8 cellular contexts compared by ENCODE assay signal in genomic region chr2:199850250-199850717, GRCh38. TPM values are rescaled to one million over a fixed set of nuclear protein-coding genes. Genes with fewer than 3 reads are reported as not detected.
DNase-seq lines count a peak whose midpoint lies in the region; ATAC-seq, FAIRE-seq and TF ChIP-seq lines count a peak whose summit lies in the region.

No MANE protein-coding gene starts in this region.

- H3K4me1 Mint-ChIP-seq in activated naive CD4-positive, alpha-beta T cell treated with anti-CD3 and anti-CD28 coated beads, Interleukin-2, amount 10 ng/mL, durations not matched to agents 7 days and 5 days, result peaks cover 12% of the 10 kb centered on the region

- H3K4me2 ChIP-seq in K562 (ENCODE audit: insufficient read depth, low read length) (peak overlapping the region; percentile 88), mesendoderm (ENCODE audit: low read length) (peak overlapping the region; percentile 73)

- ATAC-seq in K562, result no peak
- ATAC-seq in upper lobe of right lung, result no peak
- ATAC-seq in GM18870 (IDR thresholded peaks at IDR 0.05; ENCODE audit: unreplicated experiment), result no peak

- peak overlapping the region; percentile 66 for H3K4me3 Mint-ChIP-seq in activated naive CD4-positive, alpha-beta T cell treated with anti-CD3 and anti-CD28 coated beads, Interleukin-2, amount 10 ng/mL, durations not matched to agents 7 days and 5 days

- no TSS peak for BruUV-seq in K562 (replicated peaks; lab: Mats Ljungman, UMichigan)

- peak overlapping the region; percentile 94 for H2AFZ ChIP-seq in K562 (ENCODE audit: low read depth, low read length)

- H3K4me1 ChIP-seq in K562 (replicated peaks in 1 of 2; ENCODE audit: control insufficient read depth in 2 of 2, insufficient read depth in 2 of 2, low read length in 2 of 2), result peaks cover 2 to 8% of the 10 kb centered on the region in 2 experiments; a peak in 2 of 5 replicates
- no peaks in the 10 kb centered on the region for H3K4me1 ChIP-seq in mesendoderm (ENCODE audit: control insufficient read depth, low read depth, low read length)
- no peaks in the 10 kb centered on the region for H3K4me1 ChIP-seq in upper lobe of right lung

- TF ChIP-seq POLR2A in K562 (conservative IDR thresholded peaks at IDR 0.05), result no peak

- no peaks in the 10 kb centered on the region for H3K9me1 ChIP-seq in K562 (ENCODE audit: control insufficient read depth, insufficient read depth, low read length)

- no peak for FAIRE-seq in K562 (lab: Jason Lieb, UNC)

- H3K27me3 ChIP-seq in K562 (ENCODE audit: control insufficient read depth in 2 of 2, insufficient read depth in 2 of 2, low read length in 2 of 2) (no peaks in the 10 kb centered on the region), mesendoderm (ENCODE audit: insufficient read depth, low read length, poor library complexity) (peaks cover 2% of the 10 kb centered on the region), upper lobe of right lung (no peaks in the 10 kb centered on the region)

- intact Hi-C loops in K562 (cut with micrococcal nuclease) (no loop called here), upper lobe of right lung (cut with DNase I) (no loop called here)

- no peaks in the 10 kb centered on the region for H3K79me1 ChIP-seq in mesendoderm (ENCODE audit: low read length)

- no peaks in the 10 kb centered on the region for H3K36me3 Mint-ChIP-seq in activated naive CD4-positive, alpha-beta T cell treated with anti-CD3 and anti-CD28 coated beads, Interleukin-2, amount 10 ng/mL, durations not matched to agents 7 days and 5 days

- no peaks in the 10 kb centered on the region for H3K9me3 Mint-ChIP-seq in activated naive CD4-positive, alpha-beta T cell treated with anti-CD3 and anti-CD28 coated beads, Interleukin-2, amount 10 ng/mL, durations not matched to agents 7 days and 5 days

- no peaks in the 10 kb centered on the region for H3K9me3 ChIP-seq in K562 (replicated peaks; ENCODE audit: control insufficient read depth, insufficient read depth, low read depth, low read length)
- no peaks in the 10 kb centered on the region for H3K9me3 ChIP-seq in upper lobe of right lung

- H3K4me3 ChIP-seq in K562, result peak overlapping the region; percentile 59
- H3K4me3 ChIP-seq in mesendoderm (ENCODE audit: low read length), result no peak overlapping the region
- peak overlapping the region; percentile 66 for H3K4me3 ChIP-seq in upper lobe of right lung

- no peak overlapping the region for H2AK5ac ChIP-seq in mesendoderm (ENCODE audit: low read length)

- no peak overlapping the region for H2BK120ac ChIP-seq in mesendoderm (ENCODE audit: low read depth, low read length)

- in situ Hi-C loops in K562 (cut with MboI), result no loop called here

- H3K23ac ChIP-seq in mesendoderm (ENCODE audit: low read length), result no peak overlapping the region

- H3K4ac ChIP-seq in mesendoderm (ENCODE audit: low read depth, low read length), result no peak overlapping the region

- peaks cover 24% of the 10 kb centered on the region for H3K27me3 Mint-ChIP-seq in activated naive CD4-positive, alpha-beta T cell treated with anti-CD3 and anti-CD28 coated beads, Interleukin-2, amount 10 ng/mL, durations not matched to agents 7 days and 5 days

- H2BK5ac ChIP-seq in mesendoderm (ENCODE audit: low read length), result no peak overlapping the region

- TF ChIP-seq CTCF in K562 (IDR thresholded peaks at IDR 0.05 in 2 of 3, conservative IDR thresholded peaks at IDR 0.05 in 1 of 3; ENCODE audit: insufficient read depth in 2 of 3, low read depth in 1 of 3, low read length in 3 of 3) (no peak), upper lobe of right lung (IDR thresholded peaks at IDR 0.05) (no peak)

- 21% methylated on average over 12 of the region's 12 CpGs for WGBS in K562 (ENCODE audit: insufficient coverage, low coverage, missing lambda C conversion rate)
- WGBS in mesendoderm (ENCODE audit: extremely low coverage, insufficient coverage, low lambda C conversion rate), result no CpG with 5 or more reads among the region's 12 CpGs

- H2BK15ac ChIP-seq in mesendoderm (replicated peaks; ENCODE audit: low read depth), result no peak overlapping the region

- no peak for DNase-seq in activated naive CD4-positive, alpha-beta T cell treated with anti-CD3 and anti-CD28 coated beads, Interleukin-2, amount 10 ng/mL, durations not matched to agents 7 days and 5 days
- no peak for DNase-seq in activated naive CD4-positive, alpha-beta T cell (lab: John Stamatoyannopoulos, UW)
- no peak for DNase-seq in K562 (ENCODE audit: extremely low read depth in 1 of 4, low spot score in 3 of 4)
- no peak for DNase-seq in mesendoderm
- DNase-seq in upper lobe of right lung, result no peak
- no peak for DNase-seq in midbrain (lab: John Stamatoyannopoulos, UW)
- no peak for DNase-seq in SW480 (ENCODE audit: low spot score)

- no peak overlapping the region for H4K8ac ChIP-seq in mesendoderm (ENCODE audit: low read depth, low read length)

- no peak for TF ChIP-seq RAD21 in K562 (CRISPR knock-in tag; conservative IDR thresholded peaks at IDR 0.05 in 1 of 2, IDR thresholded peaks at IDR 0.05 in 1 of 2)

- H3K27ac Mint-ChIP-seq in activated naive CD4-positive, alpha-beta T cell treated with anti-CD3 and anti-CD28 coated beads, Interleukin-2, amount 10 ng/mL, durations not matched to agents 7 days and 5 days, result peak overlapping the region; percentile 78

- POLR2A ChIA-PET in K562 (lab: Yijun Ruan, JAX), result interaction anchor here (0.6 kb wide), 1 partner anchor 184 kb away, joined by 3 read pairs; no protein-coding TSS in a partner anchor

- CTCF ChIA-PET in activated naive CD4-positive, alpha-beta T cell treated with anti-CD3 and anti-CD28 coated beads, Interleukin-2, amount 10 ng/mL, durations not matched to agents 7 days and 5 days (lab: Charles Lee), result no interaction called here
- CTCF ChIA-PET in K562 (lab: Yijun Ruan, JAX; ENCODE audit: low intra/inter-chr PET ratio), result no interaction called here

- H3K36me3 ChIP-seq in K562 (ENCODE audit: control insufficient read depth, insufficient read depth, low read length), result no peaks in the 10 kb centered on the region
- H3K36me3 ChIP-seq in mesendoderm (ENCODE audit: control insufficient read depth, insufficient read depth, low read length), result no peaks in the 10 kb centered on the region
- H3K36me3 ChIP-seq in upper lobe of right lung, result no peaks in the 10 kb centered on the region

- H3K79me2 ChIP-seq in K562 (ENCODE audit: control insufficient read depth, insufficient read depth, low read length) (no peaks in the 10 kb centered on the region), mesendoderm (ENCODE audit: control insufficient read depth, insufficient read depth, low read length) (no peaks in the 10 kb centered on the region)

- peak overlapping the region; percentile 81 for H3K56ac ChIP-seq in mesendoderm (ENCODE audit: low read length)

- peak overlapping the region; percentile 42 for H3K18ac ChIP-seq in mesendoderm (ENCODE audit: low read length)

- H3K9ac ChIP-seq in K562 (ENCODE audit: insufficient read depth in 1 of 2, low read depth in 2 of 2, low read length in 2 of 2), result peak overlapping the region; percentile 64 to 89; a peak in 3 of 4 replicates
- peak overlapping the region; percentile 58 for H3K9ac ChIP-seq in mesendoderm (ENCODE audit: low read length)

- no peaks in the 10 kb centered on the region for H4K20me1 ChIP-seq in K562 (replicated peaks; ENCODE audit: control insufficient read depth, insufficient read depth, low read length)

- H3K27ac ChIP-seq in K562 (ENCODE audit: extremely low read depth, low read depth, low read length) (no peak overlapping the region; the same call in 2 of the 3 replicates), mesendoderm (ENCODE audit: low read depth, low read length) (no peak overlapping the region), upper lobe of right lung (peak overlapping the region; percentile 68)

- no peak overlapping the region for H4K5ac ChIP-seq in mesendoderm (ENCODE audit: low read length)

- TF ChIP-seq EP300 in K562 (IDR thresholded peaks at IDR 0.05; ENCODE audit: low read length), result no peak

TF ChIP-seq in K562, 482 proteins besides CTCF, POLR2A, EP300 and RAD21 (continues in another document):
- TF ChIP-seq EGR1 (conservative IDR thresholded peaks at IDR 0.05), result peak; percentile 38; the same call in 1 of the 2 replicates

RNA-seq across cellular contexts. Expression of gene FTCDNL1, which starts 0.7 kb away (rescaled TPM):
- 0.44 TPM in 2 replicates for total RNA-seq in K562 (2011; cell fraction: chromatin; rRNA removed; ENCODE audit: low replicate concordance)
- 0.17 and 0.39 TPM in 2 replicates for total RNA-seq in K562 (2011; cell fraction: nucleolus; rRNA removed)
- total RNA-seq in K562 (2011; cell fraction: nucleoplasm; rRNA removed), result 0.38 TPM in 1 of 2 replicates, not detected in the other
- total RNA-seq in K562 (2014; rRNA removed), result 0.41 and 0.45 TPM in 2 replicates
- total RNA-seq in K562 (2014; rRNA removed; fragmentation: Illumina TruSeq; extraction: Trizol), result 0.29 and 0.35 TPM in 2 replicates
- 0.29 and 0.64 TPM in 2 replicates for total RNA-seq in K562 (2015; rRNA removed; fragmentation: Illumina TruSeq; extraction: Trizol)
- total RNA-seq in K562 (2021), result 0.58 and 1.0 TPM in 2 replicates
- polyA plus RNA-seq in K562 (2011; rRNA removed), result 0.47 and 0.70 TPM in 2 replicates
- polyA plus RNA-seq in K562 (2011; cell fraction: cytosol; rRNA removed), result 0.13 and 0.60 TPM in 2 replicates
- polyA plus RNA-seq in K562 (2011; cell fraction: nucleus; rRNA removed), result 0.20 and 0.38 TPM in 2 replicates
- 0.59 and 1.3 TPM in 2 replicates for polyA plus RNA-seq in K562 (2012)
- polyA plus RNA-seq in K562 (2014; fragmentation: Illumina TruSeq; extraction: Trizol), result 0.30 and 0.44 TPM in 2 replicates
- under 1 TPM; 0.32 to 0.37 TPM for polyA plus RNA-seq in K562 (2014; fragmentation: Nextera tagmentation; extraction: Ambion mirVana)
- polyA plus RNA-seq in K562 (2014; rRNA removed), result 0.13 and 0.69 TPM in 2 replicates
- polyA minus RNA-seq in K562 (2011; rRNA and poly(A)+ RNA removed), result 0.81 and 1.8 TPM in 2 replicates
- polyA minus RNA-seq in K562 (2011; cell fraction: cytosol; rRNA and poly(A)+ RNA removed), result not detected in 2 replicates
- polyA minus RNA-seq in K562 (2011; cell fraction: nucleus; rRNA and poly(A)+ RNA removed), result 0.54 and 1.7 TPM in 2 replicates
- polyA plus RNA-seq in mesendoderm (2013, experiment 1 of 2), result 0.17 TPM
- 0.22 TPM for polyA plus RNA-seq in mesendoderm (2013, experiment 2 of 2)
- 2.1 TPM for total RNA-seq in upper lobe of right lung
